Comparison of ENCODE assay signal across 6 cellular contexts in genomic region chr17:71546369-71546864, GRCh38.
"Had no signal": no experiment of that assay in that cellular context is flagged by ENCODE, and none has a peak within 500 bp of the region (broad histone marks: within the 10 kb centered on the region; RNA-seq: fewer than 3 reads in every experiment).

No MANE protein-coding gene starts in this region.

- H3K4me2 ChIP-seq: GM23338 had no signal

- H3K4me3 Mint-ChIP-seq: GM23338, IgD-negative memory B cell had no signal

- H3K27me3 Mint-ChIP-seq: IgD-negative memory B cell had no signal

- H3K4me1 Mint-ChIP-seq: IgD-negative memory B cell had no signal

- H3K4me1 ChIP-seq: HAP-1 had no signal

- H3K27ac Mint-ChIP-seq: GM23338, IgD-negative memory B cell had no signal

- H3K36me3 Mint-ChIP-seq: IgD-negative memory B cell had no signal

- DNase-seq: H7, KBM-7 had no signal

- H3K36me3 ChIP-seq: HAP-1 had no signal

- H3K4me3 ChIP-seq: GM23338, HAP-1 had no signal

- H3K9me3 Mint-ChIP-seq: GM23338 had no signal

- H3K9me3 ChIP-seq: HAP-1 had no signal

- H2AFZ ChIP-seq: GM23338 had no signal

- ATAC-seq: GM23338, HCT116 had no signal
